In the genomic region with DNA sequence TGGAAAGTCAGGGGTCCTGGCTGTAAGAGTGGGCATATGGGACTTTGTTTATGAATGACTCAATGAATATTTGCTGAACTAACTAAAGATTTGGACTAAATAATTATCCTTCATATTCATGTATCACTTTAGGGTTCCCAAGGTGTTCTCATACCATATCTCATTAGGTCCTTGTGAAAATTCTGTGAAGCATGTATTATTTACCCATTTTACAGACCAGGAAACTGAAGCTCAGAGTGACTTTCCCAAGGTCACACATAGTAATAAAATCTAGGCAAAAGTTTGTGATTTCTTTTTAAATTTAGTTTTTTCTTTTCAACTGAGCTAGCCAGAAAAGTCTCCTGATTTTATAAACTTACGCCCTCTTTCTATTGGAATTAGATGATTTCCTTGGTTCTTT, we compare ENCODE assay signal across 9 cellular contexts. TPM values are rescaled to one million over a fixed set of nuclear protein-coding genes. Genes with fewer than 3 reads are reported as not detected.
"Had no signal": no experiment of that assay in that cellular context is flagged by ENCODE, and none has a peak within 500 bp of the region (broad histone marks: within the 10 kb centered on the region; RNA-seq: fewer than 3 reads in every experiment).

No MANE protein-coding gene starts in this region.

- DNase-seq: GDM1, GF-D8 had no signal

- H3K4me3 ChIP-seq: GM12878 had no signal

- ATAC-seq: GM12878 had no signal

- FAIRE-seq: G401.6, GM12878, GM12891, GM12892, GM18507, GM19239 had no signal

RNA-seq across cellular contexts. Expression of gene PDE1B, which starts 9.4 kb away (rescaled TPM):
- total RNA-seq: G401 had no signal

RNA-seq across cellular contexts. Expression of gene PPP1R1A, which starts 29.7 kb away (rescaled TPM):
- total RNA-seq: G401, GM12878 had no signal
